ENCODE assay signal across 8 cellular contexts in the genomic region with DNA sequence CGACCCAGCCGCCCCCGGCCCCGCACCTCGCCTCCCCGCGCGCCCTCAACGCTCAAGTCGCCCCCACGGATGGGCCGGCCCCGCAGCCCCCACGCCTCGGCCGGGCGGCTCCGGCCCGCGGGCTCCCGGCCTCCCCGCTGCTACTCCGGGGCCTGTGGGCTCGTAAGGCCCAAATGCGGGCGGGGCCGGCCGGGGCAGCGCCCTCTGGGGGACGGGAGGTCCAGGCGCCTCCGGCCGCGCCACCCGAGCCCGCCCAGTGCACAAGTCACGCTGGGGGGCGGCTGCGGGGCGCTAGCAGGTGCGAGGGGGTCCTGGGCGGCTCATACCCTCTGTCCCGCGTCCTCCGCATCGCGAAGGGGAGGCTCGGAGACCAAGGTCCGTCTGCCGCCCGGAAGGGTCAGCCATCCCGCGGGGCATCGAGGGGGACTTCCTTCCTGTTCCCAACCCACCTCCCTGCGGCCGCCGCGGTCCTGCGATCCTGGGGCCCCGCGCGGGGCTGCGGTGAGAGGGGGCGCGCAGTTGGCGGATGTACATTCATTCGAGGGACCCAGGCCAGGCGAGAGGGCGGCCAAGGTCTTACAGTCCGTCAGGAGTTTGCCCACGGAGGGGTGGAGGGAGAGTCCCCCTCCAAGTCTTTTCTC. TPM values are rescaled to one million over a fixed set of nuclear protein-coding genes. Genes with fewer than 3 reads are reported as not detected.
DNase-seq lines count a peak whose midpoint lies in the region; ATAC-seq and TF ChIP-seq lines count a peak whose summit lies in the region.

Gene CIZ1, minus strand, starts transcription at position 167 of the 641 bp plus-strand sequence. CDS start 715 bp downstream, outside the sequence.

- H3K4me1 Mint-ChIP-seq in activated T-helper 2 cell treated with anti-CD3 and anti-CD28 coated beads, Interferon-gamma antibody, Interleukin-2, Interleukin-4, amounts not matched to agents 10 μg/mL and 5 μg/mL and 100 μg/mL, durations not matched to agents 14 hours and 24 hours and 36 hours (ENCODE audit: low read depth): peaks cover 33% of the 10 kb centered on the region
- peaks cover 22% of the 10 kb centered on the region for H3K4me1 Mint-ChIP-seq in neural crest cell

- peak; percentile 63 for TF ChIP-seq CTCF in fibroblast of the aortic adventitia (IDR thresholded peaks at IDR 0.05; ENCODE audit: insufficient read depth, low read length)
- peak; percentile 85 for TF ChIP-seq CTCF in neural crest cell (conservative IDR thresholded peaks at IDR 0.05)

- peak within 1 kb of the TSS; percentile 83 for H3K27ac Mint-ChIP-seq in activated T-helper 2 cell treated with anti-CD3 and anti-CD28 coated beads, Interferon-gamma antibody, Interleukin-2, Interleukin-4, amounts not matched to agents 10 μg/mL and 5 μg/mL and 100 μg/mL, durations not matched to agents 14 hours and 24 hours and 36 hours
- peak within 1 kb of the TSS; percentile 99 for H3K27ac Mint-ChIP-seq in neural crest cell (ENCODE audit: unreplicated experiment)

- peak within 1 kb of the TSS; percentile 86 for H3K4me3 ChIP-seq in fibroblast of the aortic adventitia (ENCODE audit: low read depth, low read length)

- H3K4me3 Mint-ChIP-seq in activated T-helper 2 cell treated with anti-CD3 and anti-CD28 coated beads, Interferon-gamma antibody, Interleukin-2, Interleukin-4, amounts not matched to agents 10 μg/mL and 5 μg/mL and 100 μg/mL, durations not matched to agents 14 hours and 24 hours and 36 hours (ENCODE audit: low read depth): peak within 1 kb of the TSS; percentile 94
- H3K4me3 Mint-ChIP-seq in neural crest cell: peak within 1 kb of the TSS; percentile 97

- intact Hi-C loops in activated T-helper 2 cell treated with anti-CD3 and anti-CD28 coated beads, Interferon-gamma antibody, Interleukin-2, Interleukin-4, amounts not matched to agents 10 μg/mL and 5 μg/mL and 100 μg/mL, durations not matched to agents 14 hours and 24 hours and 36 hours (cut with micrococcal nuclease): loop anchor here (5.0 kb wide), 2 partner anchors 86 to 151 kb away; partner anchors contain the start of genes GOLGA2, SLC27A4 and SWI5

- H3K27me3 Mint-ChIP-seq in activated T-helper 2 cell treated with anti-CD3 and anti-CD28 coated beads, Interferon-gamma antibody, Interleukin-2, Interleukin-4, amounts not matched to agents 10 μg/mL and 5 μg/mL and 100 μg/mL, durations not matched to agents 14 hours and 24 hours and 36 hours (ENCODE audit: low read depth): no peaks in the 10 kb centered on the region
- no peaks in the 10 kb centered on the region for H3K27me3 Mint-ChIP-seq in neural crest cell (ENCODE audit: low read depth)

- ATAC-seq in GM19372 (IDR thresholded peaks at IDR 0.05; ENCODE audit: low read depth, unreplicated experiment): peak; percentile 90

- peaks cover 27% of the 10 kb centered on the region for H3K36me3 Mint-ChIP-seq in activated T-helper 2 cell treated with anti-CD3 and anti-CD28 coated beads, Interferon-gamma antibody, Interleukin-2, Interleukin-4, amounts not matched to agents 10 μg/mL and 5 μg/mL and 100 μg/mL, durations not matched to agents 14 hours and 24 hours and 36 hours (ENCODE audit: low read depth)
- H3K36me3 Mint-ChIP-seq in neural crest cell (ENCODE audit: low read depth): peaks cover 16% of the 10 kb centered on the region

- H3K9me3 Mint-ChIP-seq in activated T-helper 2 cell treated with anti-CD3 and anti-CD28 coated beads, Interferon-gamma antibody, Interleukin-2, Interleukin-4, amounts not matched to agents 10 μg/mL and 5 μg/mL and 100 μg/mL, durations not matched to agents 14 hours and 24 hours and 36 hours: no peaks in the 10 kb centered on the region
- H3K9me3 Mint-ChIP-seq in neural crest cell: no peaks in the 10 kb centered on the region

- DNase-seq in CMK (ENCODE audit: low read depth) (peak; percentile 87), HS-27A (ENCODE audit: low read depth) (peak; percentile 34), RPMI8226 (peak; percentile 90), fibroblast of the aortic adventitia (ENCODE audit: low read depth) (peak; percentile 73), neural crest cell (ENCODE audit: low read depth, low spot score) (peak; percentile 74), stromal cell of bone marrow (ENCODE audit: low read depth) (peak; percentile 63)
- DNase-seq in activated T-helper 2 cell treated with anti-CD3 and anti-CD28 coated beads, Interferon-gamma antibody, Interleukin-2, Interleukin-4, amounts not matched to agents 10 μg/mL and 5 μg/mL and 100 μg/mL, durations not matched to agents 14 hours and 24 hours and 36 hours (ENCODE audit: low spot score): peak; percentile 69

RNA-seq across cellular contexts. Expression of gene CIZ1, which starts in this region (rescaled TPM):
- 150 TPM in 2 replicates for total RNA-seq in activated T-helper 2 cell treated with anti-CD3 and anti-CD28 coated beads, Interferon-gamma antibody, Interleukin-2, Interleukin-4, amounts not matched to agents 10 μg/mL and 5 μg/mL and 100 μg/mL, durations not matched to agents 14 hours and 24 hours and 36 hours
- total RNA-seq in fibroblast of the aortic adventitia (ENCODE audit: low replicate concordance) (47.8 and 49.6 TPM in 2 replicates), neural crest cell (201 and 226 TPM in 2 replicates)

Comparison
In these comparisons a context has a peak if more than half of its experiments do, and no peak if none do; other contexts are left out.
1. Peak in every context shown above with its lines: DNase-seq, ATAC-seq and H3K4me3 ChIP-seq.
2. DNase-seq: peak in every context shown above with its lines; median percentile 90 in RPMI8226; 87 in CMK; 74 in neural crest cell; 73 in fibroblast of the aortic adventitia; 69 in activated T-helper 2 cell treated with anti-CD3 and anti-CD28 coated beads, Interferon-gamma antibody, Interleukin-2, Interleukin-4, amounts not matched to agents 10 μg/mL and 5 μg/mL and 100 μg/mL, durations not matched to agents 14 hours and 24 hours and 36 hours; 63 in stromal cell of bone marrow; 34 in HS-27A.